12 cellular contexts compared by ENCODE assay signal in the genomic region with DNA sequence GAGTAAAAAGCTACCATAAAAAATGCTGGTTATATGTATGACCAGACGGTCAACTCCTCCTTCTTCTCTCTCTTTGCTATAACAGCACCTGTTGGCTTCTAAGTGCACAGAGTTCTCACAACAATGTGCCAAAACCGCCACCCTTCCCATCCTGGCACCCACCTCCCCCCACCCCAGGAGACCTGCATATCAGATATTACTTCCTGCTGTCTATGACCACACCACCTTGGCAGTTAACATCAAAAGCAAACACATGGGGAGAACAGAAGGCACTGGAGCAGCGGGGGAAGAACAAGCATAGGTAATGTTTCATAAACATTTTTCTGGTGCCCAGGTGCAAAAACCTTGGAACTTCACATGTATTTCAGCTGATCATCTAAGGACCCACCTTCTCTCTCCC. TPM values are rescaled to one million over a fixed set of nuclear protein-coding genes. Genes with fewer than 3 reads are reported as not detected.
DNase-seq lines count a peak whose midpoint lies in the region; ATAC-seq, FAIRE-seq and TF ChIP-seq lines count a peak whose summit lies in the region.
"Had no signal": no experiment of that assay in that cellular context is flagged by ENCODE, and none has a peak within 500 bp of the region (broad histone marks: within the 10 kb centered on the region; RNA-seq: fewer than 3 reads in every experiment).

No MANE protein-coding gene starts in this region.

- RAD21 ChIA-PET in GM12878 (lab: Charles Lee; ENCODE audit: unreplicated experiment), result interaction anchor here (1.2 to 3.3 kb wide), 5 partner anchors 10 to 59 kb away, joined by 4 to 22 read pairs (median 14); no protein-coding TSS in a partner anchor

- peaks cover 29% of the 10 kb centered on the region for H3K4me1 Mint-ChIP-seq in activated T-cell treated with anti-CD3 and anti-CD28 coated beads, Interleukin-2, amount 50 U/mL, for 24 hours (ENCODE audit: low read depth)
- H3K4me1 Mint-ChIP-seq in stimulated activated naive B cell treated with anti-CD40 and anti-IgM and Interleukin-4, amounts not matched to agents 10 μg/mL and 1 μg/mL and 100 μg/mL, for 72 hours, result peaks cover 31 to 44% of the 10 kb centered on the region in 2 donors

- no peaks in the 10 kb centered on the region for H3K36me3 ChIP-seq in GM12878 (ENCODE audit: control insufficient read depth in 2 of 2, insufficient read depth in 2 of 2, low read length in 1 of 2)
- H3K36me3 ChIP-seq: thyroid gland had no signal

- peak overlapping the region; percentile 72; the same call in 1 of the 2 replicates for H3K4me2 ChIP-seq in GM12878 (ENCODE audit: control insufficient read depth, insufficient read depth)
- H3K4me2 ChIP-seq: hepatocyte had no signal

- H3K36me3 Mint-ChIP-seq in activated T-cell treated with anti-CD3 and anti-CD28 coated beads, Interleukin-2, amount 50 U/mL, for 24 hours (ENCODE audit: low read depth), result no peaks in the 10 kb centered on the region
- H3K36me3 Mint-ChIP-seq in stimulated activated naive B cell treated with anti-CD40 and anti-IgM and Interleukin-4, amounts not matched to agents 10 μg/mL and 1 μg/mL and 100 μg/mL, for 72 hours, result peaks cover 4 to 28% of the 10 kb centered on the region in 2 donors

- POLR2A ChIA-PET in GM12878 (lab: Charles Lee), result interaction anchor here (0.5 to 2.9 kb wide), 7 partner anchors 10 to 299 kb away, joined by 3 to 25 read pairs (median 5); no protein-coding TSS in a partner anchor

- no peaks in the 10 kb centered on the region for H3K9me3 Mint-ChIP-seq in activated T-cell treated with anti-CD3 and anti-CD28 coated beads, Interleukin-2, amount 50 U/mL, for 24 hours
- no peaks in the 10 kb centered on the region for H3K9me3 Mint-ChIP-seq in stimulated activated naive B cell treated with anti-CD40 and anti-IgM and Interleukin-4, amounts not matched to agents 10 μg/mL and 1 μg/mL and 100 μg/mL, for 72 hours

- no peak overlapping the region for H3K9ac ChIP-seq in GM12878 (ENCODE audit: control insufficient read depth, insufficient read depth, low read length)

- no peaks in the 10 kb centered on the region for H4K20me1 ChIP-seq in GM12878 (ENCODE audit: control insufficient read depth, insufficient read depth)

- no peak for TF ChIP-seq RAD21 in GM12878 (IDR thresholded peaks at IDR 0.05; ENCODE audit: insufficient read depth, low read depth, low read length)

- H3K27ac ChIP-seq in GM12878 (ENCODE audit: control insufficient read depth, insufficient read depth), result no peak overlapping the region
- H3K27ac ChIP-seq: hepatocyte had no signal

- no peak for TF ChIP-seq CTCF in GM12878 (IDR thresholded peaks at IDR 0.05 in 2 of 3, conservative IDR thresholded peaks at IDR 0.05 in 1 of 3; ENCODE audit: control insufficient read depth in 2 of 3, extremely low read depth in 1 of 3, insufficient read depth in 1 of 3, low read depth in 3 of 3, low read length in 3 of 3)

- peaks cover 5% of the 10 kb centered on the region for H3K27me3 Mint-ChIP-seq in activated T-cell treated with anti-CD3 and anti-CD28 coated beads, Interleukin-2, amount 50 U/mL, for 24 hours
- H3K27me3 Mint-ChIP-seq in stimulated activated naive B cell treated with anti-CD40 and anti-IgM and Interleukin-4, amounts not matched to agents 10 μg/mL and 1 μg/mL and 100 μg/mL, for 72 hours, result peaks cover 23 to 26% of the 10 kb centered on the region in 2 donors

- H3K79me2 ChIP-seq in GM12878 (ENCODE audit: control insufficient read depth, insufficient read depth, low read length), result peaks cover 7% of the 10 kb centered on the region

- no peaks in the 10 kb centered on the region for H3K9me3 ChIP-seq in GM12878 (replicated peaks; ENCODE audit: control insufficient read depth, insufficient read depth, low read length)
- H3K9me3 ChIP-seq: thyroid gland had no signal

- CTCF ChIA-PET in GM12878 (lab: Yijun Ruan, JAX), result interaction anchor here (0.5 to 3.5 kb wide), 7 partner anchors 10 to 152 kb away, joined by 3 to 16 read pairs (median 3); no protein-coding TSS in a partner anchor

- H3K27me3 ChIP-seq in GM12878 (replicated peaks in 1 of 2; ENCODE audit: control insufficient read depth in 2 of 2, insufficient read depth in 2 of 2, low read length in 1 of 2), result no peaks in the 10 kb centered on the region
- H3K27me3 ChIP-seq: hepatocyte, thyroid gland had no signal

- H2AFZ ChIP-seq in GM12878 (ENCODE audit: control insufficient read depth, low read depth, low read length), result no peak overlapping the region
- H2AFZ ChIP-seq: hepatocyte had no signal

- no TSS peak for BruUV-seq in GM12878 (replicated peaks; lab: Mats Ljungman, UMichigan)

- TF ChIP-seq POLR2A in GM12878 (IDR thresholded peaks at IDR 0.05; ENCODE audit: low read depth, low read length), result no peak
- no peak for TF ChIP-seq POLR2A in GM12891 (IDR thresholded peaks at IDR 0.05; ENCODE audit: low read depth, low read length)

- in situ Hi-C loops in GM12878 (cut with MboI), result no loop called here

- H3K4me1 ChIP-seq in GM12878 (ENCODE audit: control insufficient read depth, insufficient read depth, low read length), result peaks cover 28% of the 10 kb centered on the region

- no peak overlapping the region for H3K4me3 Mint-ChIP-seq in activated T-cell treated with anti-CD3 and anti-CD28 coated beads, Interleukin-2, amount 50 U/mL, for 24 hours
- no peak overlapping the region for H3K4me3 Mint-ChIP-seq in stimulated activated naive B cell treated with anti-CD40 and anti-IgM and Interleukin-4, amounts not matched to agents 10 μg/mL and 1 μg/mL and 100 μg/mL, for 72 hours

- 37% methylated on average over 3 of the region's 3 CpGs for WGBS in GM12878 (ENCODE audit: insufficient coverage, insufficient replicate concordance, low lambda C conversion rate, missing lambda C conversion rate)

- no peak for TF ChIP-seq EP300 in GM12878 (IDR thresholded peaks at IDR 0.05; ENCODE audit: borderline replicate concordance in 1 of 2, control insufficient read depth in 1 of 2, low read depth in 2 of 2, low read length in 2 of 2)

- no peak for FAIRE-seq in GM12878 (lab: Jason Lieb, UNC)
- FAIRE-seq in GM12891 (lab: Jason Lieb, UNC), result no peak

- intact Hi-C loops in GM12878 (cut with micrococcal nuclease; ENCODE audit: unreplicated experiment), result no loop called here

- SMC1A ChIA-PET in GM12878 (lab: Charles Lee; ENCODE audit: uncharacterized antibody, unreplicated experiment), result interaction anchor here (0.8 to 4.7 kb wide), 13 partner anchors 12 to 152 kb away, joined by 3 to 54 read pairs (median 3); no protein-coding TSS in a partner anchor

- no peak overlapping the region for H3K4me3 ChIP-seq in GM12878
- H3K4me3 ChIP-seq: hepatocyte, thyroid gland had no signal

- peak; percentile 8; the same call in 1 of the 3 replicates for ATAC-seq in GM12878
- ATAC-seq in stimulated activated naive B cell treated with anti-CD40 and anti-IgM and Interleukin-4, amounts not matched to agents 10 μg/mL and 1 μg/mL and 100 μg/mL, for 72 hours (replicated peaks), result no peak
- ATAC-seq in HG03342 (IDR thresholded peaks at IDR 0.05; ENCODE audit: unreplicated experiment), result no peak
- ATAC-seq: Right ventricle myocardium inferior had no signal

- DNase-seq in activated T-cell treated with anti-CD3 and anti-CD28 coated beads, Interleukin-2, amount 50 U/mL, for 24 hours, result no peak
- no peak for DNase-seq in activated T-cell treated with anti-CD3 and anti-CD28 coated beads for 4 hours
- DNase-seq in NCI-H2171 (lab: John Stamatoyannopoulos, UW), result peak; percentile 29
- no peak for DNase-seq in GM12878 (ENCODE audit: low read depth, low spot score)
- no peak for DNase-seq in stimulated activated naive B cell treated with anti-CD40 and anti-IgM and Interleukin-4, amounts not matched to agents 10 μg/mL and 1 μg/mL and 100 μg/mL, for 72 hours
- DNase-seq in GM12891 (ENCODE audit: insufficient read length, low spot score), result no peak
- no peak for DNase-seq in NCI-H1436 (lab: John Stamatoyannopoulos, UW)
- DNase-seq: NCI-H187 treated with DMSO at 0.1 percent for 48 hours, thyroid gland had no signal

- peak overlapping the region; percentile 0 for H3K27ac Mint-ChIP-seq in activated T-cell treated with anti-CD3 and anti-CD28 coated beads, Interleukin-2, amount 50 U/mL, for 24 hours
- H3K27ac Mint-ChIP-seq in stimulated activated naive B cell treated with anti-CD40 and anti-IgM and Interleukin-4, amounts not matched to agents 10 μg/mL and 1 μg/mL and 100 μg/mL, for 72 hours, result peak overlapping the region; percentile 27

TF ChIP-seq in GM12878, 131 proteins besides CTCF, POLR2A, EP300 and RAD21 (continues in another document):
- TF ChIP-seq TCF12 (IDR thresholded peaks at IDR 0.05; ENCODE audit: low read depth, low read length) (no peak), SMAD5 (IDR thresholded peaks at IDR 0.05; ENCODE audit: low read depth) (no peak), POLR2AphosphoS2 (IDR thresholded peaks at IDR 0.05; ENCODE audit: low read depth, low read length) (no peak)

TF ChIP-seq in GM12891, 5 proteins besides CTCF, POLR2A, EP300 and RAD21:
- no peak for TF ChIP-seq SPI1 (IDR thresholded peaks at IDR 0.05; ENCODE audit: low read depth, low read length)
- no peak for TF ChIP-seq PAX5 (IDR thresholded peaks at IDR 0.05; ENCODE audit: insufficient read depth, low read length, severe bottlenecking)
- no peak for TF ChIP-seq POU2F2 (IDR thresholded peaks at IDR 0.05; ENCODE audit: low read depth, low read length)
- no peak for TF ChIP-seq POLR2AphosphoS5 (IDR thresholded peaks at IDR 0.05; ENCODE audit: low read depth, low read length)
- no peak for TF ChIP-seq TAF1 (IDR thresholded peaks at IDR 0.05; ENCODE audit: low read depth, low read length)

RNA-seq across cellular contexts. Expression of a gene that starts 15.5 kb away (rescaled TPM):
- total RNA-seq in GM12878 (2013; cell fraction: nucleolus; rRNA removed), result 22.4 and 22.8 TPM in 2 replicates
- 5.3 and 5.7 TPM in 2 replicates for total RNA-seq in GM12878 (2014; rRNA removed)
- 6.7 and 6.8 TPM in 2 replicates for total RNA-seq in GM12878 (2014; rRNA removed; fragmentation: Illumina TruSeq; extraction: Trizol)
- total RNA-seq in GM12878 (2021), result 23.9 and 25.6 TPM in 2 replicates
- 2.9 TPM for polyA plus RNA-seq in GM12878 (2011; ENCODE audit: low read depth)
- polyA plus RNA-seq in GM12878 (2011; rRNA removed), result 9.2 and 10.0 TPM in 2 replicates
- 12.1 and 14.2 TPM in 2 replicates for polyA plus RNA-seq in GM12878 (2011; cell fraction: cytosol; rRNA removed)
- polyA plus RNA-seq in GM12878 (2011; cell fraction: nucleus; rRNA removed), result 15.3 and 17.6 TPM in 2 replicates
- polyA plus RNA-seq in GM12878 (2012), result 3.6 and 4.9 TPM in 2 replicates
- polyA plus RNA-seq in GM12878 (2014; fragmentation: Illumina TruSeq; extraction: Trizol), result 16.2 and 17.6 TPM in 2 replicates
- polyA plus RNA-seq in GM12878 (2014; fragmentation: Nextera tagmentation; extraction: Ambion mirVana), result 1 to 10 TPM; 3.0 to 3.2 TPM
- polyA plus RNA-seq in GM12878 (2014; rRNA removed), result 9.4 and 11.5 TPM in 2 replicates
- polyA plus RNA-seq in GM12878 (2016; fragmentation: Nextera tagmentation; extraction: Ambion mirVana), result 10 to 100 TPM; 10.9 to 11.8 TPM
- polyA minus RNA-seq in GM12878 (2011; rRNA and poly(A)+ RNA removed), result 10.8 and 11.3 TPM in 2 replicates
- 8.0 and 8.7 TPM in 2 replicates for polyA minus RNA-seq in GM12878 (2011; cell fraction: cytosol; rRNA and poly(A)+ RNA removed)
- polyA minus RNA-seq in GM12878 (2011; cell fraction: nucleus; rRNA and poly(A)+ RNA removed), result 5.2 and 10.3 TPM in 2 replicates
- polyA plus RNA-seq in GM12891 (2012; ENCODE audit: low read depth, missing spikeins), result 5.3 TPM
